1 cellular context compared by ENCODE assay signal in the genomic region with DNA sequence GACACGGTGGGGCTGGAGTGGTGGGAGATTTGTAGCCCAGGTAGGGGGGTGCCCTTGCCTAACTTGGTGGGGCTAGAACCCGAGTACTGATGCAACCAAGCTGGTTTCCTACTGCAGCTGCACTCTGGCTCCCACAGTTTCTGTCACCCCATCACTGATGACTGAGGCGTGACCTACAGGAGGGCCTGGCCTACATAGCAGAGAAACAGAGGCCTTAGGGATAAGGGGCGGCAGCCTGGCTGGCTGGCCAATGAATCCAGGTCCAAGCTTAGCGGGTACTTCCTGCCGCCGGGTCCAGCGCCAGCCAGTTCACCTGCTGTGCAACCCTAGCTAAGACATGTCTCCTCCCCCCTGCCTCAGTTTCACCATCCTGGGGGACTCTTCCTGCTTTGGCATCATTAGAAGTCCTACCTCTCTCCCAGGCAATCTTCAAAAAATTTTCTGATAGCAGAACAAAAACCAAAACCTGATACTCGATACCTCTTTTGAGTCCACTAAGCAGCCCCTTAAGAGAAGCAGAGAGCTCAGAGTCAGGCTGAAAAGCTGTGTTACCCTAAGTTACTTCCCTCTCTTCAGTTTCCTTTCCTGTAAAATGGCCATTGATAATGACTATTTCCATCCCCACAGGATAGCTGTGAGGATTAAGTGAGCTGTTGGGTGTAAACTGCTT.
TF ChIP-seq lines count a peak whose summit lies in the region.

No MANE protein-coding gene starts in this region.

TF ChIP-seq in HepG2, 621 proteins besides CTCF, POLR2A, EP300 and RAD21:
- TF ChIP-seq ZNF761 (CRISPR knock-in tag; conservative IDR thresholded peaks at IDR 0.05), result no peak
- TF ChIP-seq, protein P1, sequence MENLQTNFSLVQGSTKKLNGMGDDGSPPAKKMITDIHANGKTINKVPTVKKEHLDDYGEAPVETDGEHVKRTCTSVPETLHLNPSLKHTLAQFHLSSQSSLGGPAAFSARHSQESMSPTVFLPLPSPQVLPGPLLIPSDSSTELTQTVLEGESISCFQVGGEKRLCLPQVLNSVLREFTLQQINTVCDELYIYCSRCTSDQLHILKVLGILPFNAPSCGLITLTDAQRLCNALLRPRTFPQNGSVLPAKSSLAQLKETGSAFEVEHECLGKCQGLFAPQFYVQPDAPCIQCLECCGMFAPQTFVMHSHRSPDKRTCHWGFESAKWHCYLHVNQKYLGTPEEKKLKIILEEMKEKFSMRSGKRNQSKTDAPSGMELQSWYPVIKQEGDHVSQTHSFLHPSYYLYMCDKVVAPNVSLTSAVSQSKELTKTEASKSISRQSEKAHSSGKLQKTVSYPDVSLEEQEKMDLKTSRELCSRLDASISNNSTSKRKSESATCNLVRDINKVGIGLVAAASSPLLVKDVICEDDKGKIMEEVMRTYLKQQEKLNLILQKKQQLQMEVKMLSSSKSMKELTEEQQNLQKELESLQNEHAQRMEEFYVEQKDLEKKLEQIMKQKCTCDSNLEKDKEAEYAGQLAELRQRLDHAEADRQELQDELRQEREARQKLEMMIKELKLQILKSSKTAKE (CRISPR knock-in tag; IDR thresholded peaks at IDR 0.05; ENCODE audit: borderline replicate concordance), result no peak
- TF ChIP-seq, protein P2, sequence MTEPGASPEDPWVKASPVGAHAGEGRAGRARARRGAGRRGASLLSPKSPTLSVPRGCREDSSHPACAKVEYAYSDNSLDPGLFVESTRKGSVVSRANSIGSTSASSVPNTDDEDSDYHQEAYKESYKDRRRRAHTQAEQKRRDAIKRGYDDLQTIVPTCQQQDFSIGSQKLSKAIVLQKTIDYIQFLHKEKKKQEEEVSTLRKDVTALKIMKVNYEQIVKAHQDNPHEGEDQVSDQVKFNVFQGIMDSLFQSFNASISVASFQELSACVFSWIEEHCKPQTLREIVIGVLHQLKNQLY (CRISPR knock-in tag; IDR thresholded peaks at IDR 0.05), result no peak
- no peak for TF ChIP-seq ZNF557 (CRISPR knock-in tag; IDR thresholded peaks at IDR 0.05)
- TF ChIP-seq SUZ12 (IDR thresholded peaks at IDR 0.05; ENCODE audit: low read depth, low read length), result no peak
- no peak for TF ChIP-seq NBN (conservative IDR thresholded peaks at IDR 0.05)
